In the genomic region with DNA sequence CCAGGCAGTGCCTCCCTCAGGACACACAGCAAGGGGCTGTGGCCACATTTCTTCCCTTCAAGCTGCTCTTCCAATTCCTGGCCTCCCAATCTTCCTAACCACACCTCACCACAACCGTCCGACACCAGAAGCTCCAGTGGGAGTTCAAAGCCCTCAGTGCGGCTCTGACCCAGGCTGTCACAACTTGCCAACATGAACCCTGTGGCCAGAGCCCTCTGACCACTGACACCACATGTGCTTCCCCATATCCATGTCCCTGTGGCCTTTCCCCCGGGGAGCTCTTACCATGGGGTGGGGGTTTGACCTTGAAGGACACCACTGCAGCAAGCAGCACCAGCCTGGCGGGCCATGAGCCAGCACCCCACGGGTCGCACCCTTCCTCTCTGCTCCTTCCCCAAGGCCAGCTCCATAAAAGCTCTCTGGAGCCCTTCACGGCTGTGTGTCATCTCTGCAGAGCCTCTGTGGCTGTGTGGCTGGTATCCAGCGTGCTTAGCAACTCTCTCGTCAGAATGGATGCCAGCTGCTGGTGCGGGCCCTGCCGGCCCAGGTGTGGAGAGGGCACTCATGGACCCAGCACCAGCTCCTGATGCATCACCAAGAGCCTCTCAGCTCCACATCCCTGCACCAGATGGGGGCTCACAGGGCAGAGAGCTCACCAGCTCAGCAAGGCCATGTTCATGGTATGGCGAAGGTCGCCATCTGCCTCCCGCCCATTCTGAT, we compare ENCODE assay signal across 1 cellular context.
TF ChIP-seq lines count a peak whose summit lies in the region.

No MANE protein-coding gene starts in this region.

TF ChIP-seq in WTC11, 78 proteins besides CTCF, POLR2A, EP300 and RAD21 (continued from another document):
- TF ChIP-seq, protein P1, sequence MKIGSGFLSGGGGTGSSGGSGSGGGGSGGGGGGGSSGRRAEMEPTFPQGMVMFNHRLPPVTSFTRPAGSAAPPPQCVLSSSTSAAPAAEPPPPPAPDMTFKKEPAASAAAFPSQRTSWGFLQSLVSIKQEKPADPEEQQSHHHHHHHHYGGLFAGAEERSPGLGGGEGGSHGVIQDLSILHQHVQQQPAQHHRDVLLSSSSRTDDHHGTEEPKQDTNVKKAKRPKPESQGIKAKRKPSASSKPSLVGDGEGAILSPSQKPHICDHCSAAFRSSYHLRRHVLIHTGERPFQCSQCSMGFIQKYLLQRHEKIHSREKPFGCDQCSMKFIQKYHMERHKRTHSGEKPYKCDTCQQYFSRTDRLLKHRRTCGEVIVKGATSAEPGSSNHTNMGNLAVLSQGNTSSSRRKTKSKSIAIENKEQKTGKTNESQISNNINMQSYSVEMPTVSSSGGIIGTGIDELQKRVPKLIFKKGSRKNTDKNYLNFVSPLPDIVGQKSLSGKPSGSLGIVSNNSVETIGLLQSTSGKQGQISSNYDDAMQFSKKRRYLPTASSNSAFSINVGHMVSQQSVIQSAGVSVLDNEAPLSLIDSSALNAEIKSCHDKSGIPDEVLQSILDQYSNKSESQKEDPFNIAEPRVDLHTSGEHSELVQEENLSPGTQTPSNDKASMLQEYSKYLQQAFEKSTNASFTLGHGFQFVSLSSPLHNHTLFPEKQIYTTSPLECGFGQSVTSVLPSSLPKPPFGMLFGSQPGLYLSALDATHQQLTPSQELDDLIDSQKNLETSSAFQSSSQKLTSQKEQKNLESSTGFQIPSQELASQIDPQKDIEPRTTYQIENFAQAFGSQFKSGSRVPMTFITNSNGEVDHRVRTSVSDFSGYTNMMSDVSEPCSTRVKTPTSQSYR (CRISPR knock-in tag; IDR thresholded peaks at IDR 0.05) = no peak
- TF ChIP-seq SMAD3 (CRISPR knock-in tag; IDR thresholded peaks at IDR 0.05; ENCODE audit: borderline replicate concordance) = no peak
- TF ChIP-seq, protein P2, sequence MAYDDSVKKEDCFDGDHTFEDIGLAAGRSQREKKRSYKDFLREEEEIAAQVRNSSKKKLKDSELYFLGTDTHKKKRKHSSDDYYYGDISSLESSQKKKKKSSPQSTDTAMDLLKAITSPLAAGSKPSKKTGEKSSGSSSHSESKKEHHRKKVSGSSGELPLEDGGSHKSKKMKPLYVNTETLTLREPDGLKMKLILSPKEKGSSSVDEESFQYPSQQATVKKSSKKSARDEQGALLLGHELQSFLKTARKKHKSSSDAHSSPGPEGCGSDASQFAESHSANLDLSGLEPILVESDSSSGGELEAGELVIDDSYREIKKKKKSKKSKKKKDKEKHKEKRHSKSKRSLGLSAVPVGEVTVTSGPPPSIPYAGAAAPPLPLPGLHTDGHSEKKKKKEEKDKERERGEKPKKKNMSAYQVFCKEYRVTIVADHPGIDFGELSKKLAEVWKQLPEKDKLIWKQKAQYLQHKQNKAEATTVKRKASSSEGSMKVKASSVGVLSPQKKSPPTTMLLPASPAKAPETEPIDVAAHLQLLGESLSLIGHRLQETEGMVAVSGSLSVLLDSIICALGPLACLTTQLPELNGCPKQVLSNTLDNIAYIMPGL (CRISPR knock-in tag; IDR thresholded peaks at IDR 0.05) = no peak
- no peak for TF ChIP-seq FOXK1 (CRISPR knock-in tag; IDR thresholded peaks at IDR 0.05)
- TF ChIP-seq TEAD4 (CRISPR knock-in tag; IDR thresholded peaks at IDR 0.05) = no peak
- TF ChIP-seq RELA (CRISPR knock-in tag; IDR thresholded peaks at IDR 0.05; ENCODE audit: borderline replicate concordance) = no peak
- TF ChIP-seq, protein P3, sequence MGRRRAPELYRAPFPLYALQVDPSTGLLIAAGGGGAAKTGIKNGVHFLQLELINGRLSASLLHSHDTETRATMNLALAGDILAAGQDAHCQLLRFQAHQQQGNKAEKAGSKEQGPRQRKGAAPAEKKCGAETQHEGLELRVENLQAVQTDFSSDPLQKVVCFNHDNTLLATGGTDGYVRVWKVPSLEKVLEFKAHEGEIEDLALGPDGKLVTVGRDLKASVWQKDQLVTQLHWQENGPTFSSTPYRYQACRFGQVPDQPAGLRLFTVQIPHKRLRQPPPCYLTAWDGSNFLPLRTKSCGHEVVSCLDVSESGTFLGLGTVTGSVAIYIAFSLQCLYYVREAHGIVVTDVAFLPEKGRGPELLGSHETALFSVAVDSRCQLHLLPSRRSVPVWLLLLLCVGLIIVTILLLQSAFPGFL (CRISPR knock-in tag; IDR thresholded peaks at IDR 0.05; ENCODE audit: borderline replicate concordance) = no peak
- TF ChIP-seq ZNF263 (CRISPR knock-in tag; IDR thresholded peaks at IDR 0.05; ENCODE audit: low read depth) = no peak
- TF ChIP-seq ZNF138 (CRISPR knock-in tag; conservative IDR thresholded peaks at IDR 0.05) = no peak
- TF ChIP-seq ZNF396 (CRISPR knock-in tag; IDR thresholded peaks at IDR 0.05; ENCODE audit: borderline replicate concordance) = no peak
- TF ChIP-seq CREM (CRISPR knock-in tag; IDR thresholded peaks at IDR 0.05) = no peak
- TF ChIP-seq MLX (CRISPR knock-in tag; IDR thresholded peaks at IDR 0.05) = no peak
- no peak for TF ChIP-seq NR2C2 (CRISPR knock-in tag; IDR thresholded peaks at IDR 0.05)
- no peak for TF ChIP-seq MXD4 (CRISPR knock-in tag; IDR thresholded peaks at IDR 0.05; ENCODE audit: borderline replicate concordance)
- TF ChIP-seq ZNF317 (CRISPR knock-in tag; IDR thresholded peaks at IDR 0.05; ENCODE audit: borderline replicate concordance, low read depth) = no peak
